ENCODE assay signal across 9 cellular contexts in genomic region chr17:68292689-68293040, GRCh38. TPM values are rescaled to one million over a fixed set of nuclear protein-coding genes. Genes with fewer than 3 reads are reported as not detected.
DNase-seq lines count a peak whose midpoint lies in the region; ATAC-seq, FAIRE-seq and TF ChIP-seq lines count a peak whose summit lies in the region.
"Had no signal": no experiment of that assay in that cellular context is flagged by ENCODE, and none has a peak within 500 bp of the region (broad histone marks: within the 10 kb centered on the region; RNA-seq: fewer than 3 reads in every experiment).

No MANE protein-coding gene starts in this region.

- TSS peak; percentile 65 for BruUV-seq in HepG2 (replicated peaks; lab: Mats Ljungman, UMichigan)

- H3K27ac ChIP-seq in HepG2 (ENCODE audit: extremely low read length, insufficient read depth, low read length): peak overlapping the region; percentile 72
- peak overlapping the region; percentile 94 for H3K27ac ChIP-seq in thymus (ENCODE audit: low read depth)

- no peak for TF ChIP-seq EP300 in HepG2 (IDR thresholded peaks at IDR 0.05; ENCODE audit: low read depth in 2 of 2, low read length in 2 of 2)
- no peak for TF ChIP-seq EP300 in HepG2 (CRISPR knock-in tag; IDR thresholded peaks at IDR 0.05; ENCODE audit: borderline replicate concordance)

- peaks cover 1% of the 10 kb centered on the region for H3K36me3 Mint-ChIP-seq in activated naive CD4-positive, alpha-beta T cell treated with anti-CD3 and anti-CD28 coated beads for 36 hours (ENCODE audit: low read depth)
- H3K36me3 Mint-ChIP-seq in activated naive CD4-positive, alpha-beta T cell treated with anti-CD3 and anti-CD28 coated beads, Interleukin-2, amount 50 U/mL, for 72 hours: peaks cover 0 to 6% of the 10 kb centered on the region in 2 donors
- H3K36me3 Mint-ChIP-seq in activated CD8-positive, alpha-beta T cell treated with anti-CD3 and anti-CD28 coated beads for 36 hours (ENCODE audit: low read depth): peaks cover 4% of the 10 kb centered on the region

- H3K4me3 Mint-ChIP-seq in activated naive CD4-positive, alpha-beta T cell treated with anti-CD3 and anti-CD28 coated beads for 36 hours: peak overlapping the region; percentile 81
- H3K4me3 Mint-ChIP-seq in activated CD8-positive, alpha-beta T cell treated with anti-CD3 and anti-CD28 coated beads for 36 hours: peak overlapping the region; percentile 94

- H3K4me3 ChIP-seq in HepG2 (replicated peaks in 1 of 3; ENCODE audit: insufficient read depth in 1 of 3, low read depth in 2 of 3, low read length in 3 of 3) (peak overlapping the region; percentile 74 to 80 (median 79)), thymus (ENCODE audit: low read length) (peak overlapping the region; percentile 74)

- FAIRE-seq in HepG2 (lab: Jason Lieb, UNC): peak; percentile 28
- FAIRE-seq: D721Med had no signal

- no peak for DNase-seq in activated naive CD4-positive, alpha-beta T cell treated with anti-CD3 and anti-CD28 coated beads for 36 hours
- no peak for DNase-seq in activated naive CD4-positive, alpha-beta T cell treated with anti-CD3 and anti-CD28 coated beads, Interleukin-2, amount 50 U/mL, for 72 hours (ENCODE audit: low spot score in 2 of 2)
- DNase-seq in activated CD8-positive, alpha-beta T cell treated with anti-CD3 and anti-CD28 coated beads for 36 hours: no peak
- DNase-seq in HepG2 (ENCODE audit: low spot score) (no peak), H4 (ENCODE audit: low spot score) (no peak), D341Med (ENCODE audit: low spot score) (no peak)

- H4K20me1 ChIP-seq in HepG2 (ENCODE audit: insufficient read depth, low read length): no peaks in the 10 kb centered on the region

- in situ Hi-C loops in HepG2 (cut with HindIII; ENCODE audit: extremely low pct_ligation_motif_present, low pct_unique_long_range_greater_than_20kb): loop anchor here (5.0 to 25.0 kb wide), 2 partner anchors 85 to 470 kb away; no protein-coding TSS in a partner anchor

- H3K27me3 Mint-ChIP-seq in activated naive CD4-positive, alpha-beta T cell treated with anti-CD3 and anti-CD28 coated beads for 36 hours (ENCODE audit: low read depth): no peaks in the 10 kb centered on the region
- no peaks in the 10 kb centered on the region for H3K27me3 Mint-ChIP-seq in activated CD8-positive, alpha-beta T cell treated with anti-CD3 and anti-CD28 coated beads for 36 hours

- no peak for ATAC-seq in activated naive CD4-positive, alpha-beta T cell treated with anti-CD3 and anti-CD28 coated beads, Interleukin-2, amount 50 U/mL, for 72 hours
- ATAC-seq in activated CD8-positive, alpha-beta T cell treated with anti-CD3 and anti-CD28 coated beads for 36 hours: no peak
- ATAC-seq in HepG2 (peak; percentile 17), HG02623 (IDR thresholded peaks at IDR 0.05; ENCODE audit: unreplicated experiment) (no peak)

- H3K9me3 ChIP-seq in HepG2 (ENCODE audit: low read length) (no peaks in the 10 kb centered on the region), thymus (ENCODE audit: control insufficient read depth) (no peaks in the 10 kb centered on the region)

- TF ChIP-seq POLR2A in HepG2 (IDR thresholded peaks at IDR 0.05; ENCODE audit: insufficient read depth in 1 of 2, low read depth in 2 of 2, low read length in 2 of 2): no peak

- POLR2A ChIA-PET in activated CD8-positive, alpha-beta T cell treated with anti-CD3 and anti-CD28 coated beads for 36 hours (lab: Charles Lee): interaction anchor here (0.9 to 4.0 kb wide), 19 partner anchors 11 to 167 kb away, joined by 3 to 31 read pairs (median 6); partner anchors contain the start of genes AMZ2 and WIPI1
- POLR2A ChIA-PET in HepG2 (lab: Yijun Ruan, JAX): interaction anchor here (0.6 to 3.0 kb wide), 12 partner anchors 10 to 165 kb away, joined by 3 to 30 read pairs (median 4); partner anchors contain the start of gene AMZ2

- peak overlapping the region; percentile 84 for H3K27ac Mint-ChIP-seq in activated naive CD4-positive, alpha-beta T cell treated with anti-CD3 and anti-CD28 coated beads for 36 hours
- peak overlapping the region in 1 of 2 donors; percentile 77 for H3K27ac Mint-ChIP-seq in activated naive CD4-positive, alpha-beta T cell treated with anti-CD3 and anti-CD28 coated beads, Interleukin-2, amount 50 U/mL, for 72 hours
- H3K27ac Mint-ChIP-seq in activated CD8-positive, alpha-beta T cell treated with anti-CD3 and anti-CD28 coated beads for 36 hours: peak overlapping the region; percentile 93

- H3K36me3 ChIP-seq in HepG2 (replicated peaks in 1 of 2; ENCODE audit: control insufficient read depth in 1 of 2, insufficient read depth in 2 of 2, low read length in 2 of 2) (no peaks in the 10 kb centered on the region), thymus (ENCODE audit: control insufficient read depth, insufficient read depth) (no peaks in the 10 kb centered on the region)

- WGBS in HepG2 (ENCODE audit: low lambda C conversion rate): 1% methylated on average over 9 of the region's 9 CpGs
- 69% methylated on average over 9 of the region's 9 CpGs for WGBS in thymus

- no peak for TF ChIP-seq CTCF in activated CD8-positive, alpha-beta T cell treated with anti-CD3 and anti-CD28 coated beads for 36 hours (IDR thresholded peaks at IDR 0.05)
- TF ChIP-seq CTCF in HepG2 (CRISPR knock-in tag; IDR thresholded peaks at IDR 0.05): no peak

- peak overlapping the region; percentile 73 for H3K9ac ChIP-seq in HepG2 (ENCODE audit: insufficient read depth, low read depth, low read length)

- H3K9me3 Mint-ChIP-seq in activated naive CD4-positive, alpha-beta T cell treated with anti-CD3 and anti-CD28 coated beads for 36 hours: no peaks in the 10 kb centered on the region
- H3K9me3 Mint-ChIP-seq in activated naive CD4-positive, alpha-beta T cell treated with anti-CD3 and anti-CD28 coated beads, Interleukin-2, amount 50 U/mL, for 72 hours: no peaks in the 10 kb centered on the region
- no peaks in the 10 kb centered on the region for H3K9me3 Mint-ChIP-seq in activated CD8-positive, alpha-beta T cell treated with anti-CD3 and anti-CD28 coated beads for 36 hours

- peaks cover 0 to 3% of the 10 kb centered on the region in 2 experiments; a peak in 1 of 5 replicates for H3K27me3 ChIP-seq in HepG2 (ENCODE audit: control insufficient read depth in 1 of 2, insufficient read depth in 2 of 2, low read length in 2 of 2)
- H3K27me3 ChIP-seq in thymus (ENCODE audit: control insufficient read depth, insufficient read depth): no peaks in the 10 kb centered on the region

- H3K4me1 Mint-ChIP-seq in activated naive CD4-positive, alpha-beta T cell treated with anti-CD3 and anti-CD28 coated beads for 36 hours (ENCODE audit: low read depth): peaks cover 60% of the 10 kb centered on the region
- peaks cover 64% of the 10 kb centered on the region for H3K4me1 Mint-ChIP-seq in activated CD8-positive, alpha-beta T cell treated with anti-CD3 and anti-CD28 coated beads for 36 hours (ENCODE audit: low read depth)

- peak overlapping the region; percentile 89 for H3K4me2 ChIP-seq in HepG2 (ENCODE audit: low read depth, low read length)

- peak overlapping the region; percentile 15 for H2AFZ ChIP-seq in HepG2 (ENCODE audit: low read length)

- peaks cover 3% of the 10 kb centered on the region for H3K79me2 ChIP-seq in HepG2 (ENCODE audit: insufficient read depth, low read length)

- no peak for TF ChIP-seq RAD21 in HepG2 (CRISPR knock-in tag; IDR thresholded peaks at IDR 0.05)

- CTCF ChIA-PET in activated naive CD4-positive, alpha-beta T cell treated with anti-CD3 and anti-CD28 coated beads for 36 hours (lab: Charles Lee): interaction anchor here (0.8 to 1.5 kb wide), 4 partner anchors 9 to 143 kb away, joined by 3 to 10 read pairs (median 4); no protein-coding TSS in a partner anchor
- CTCF ChIA-PET in activated CD8-positive, alpha-beta T cell treated with anti-CD3 and anti-CD28 coated beads for 36 hours (lab: Charles Lee): interaction anchor here (1.0 to 3.3 kb wide), 12 partner anchors 9 to 170 kb away, joined by 3 to 23 read pairs (median 4); no protein-coding TSS in a partner anchor
- CTCF ChIA-PET in HepG2 (lab: Yijun Ruan, JAX; ENCODE audit: low intra/inter-chr PET ratio, low total read pairs): interaction anchor here (1.8 kb wide), 1 partner anchor 106 kb away, joined by 9 read pairs; no protein-coding TSS in a partner anchor

- H3K4me1 ChIP-seq in HepG2 (ENCODE audit: insufficient read depth, low read length): peaks cover 60% of the 10 kb centered on the region
- peaks cover 22% of the 10 kb centered on the region for H3K4me1 ChIP-seq in thymus (ENCODE audit: control insufficient read depth, insufficient read depth, low read length)

- intact Hi-C loops in activated naive CD4-positive, alpha-beta T cell treated with anti-CD3 and anti-CD28 coated beads for 36 hours (cut with micrococcal nuclease): loop anchor here (1.0 to 10.0 kb wide), 8 partner anchors 29 to 1132 kb away; partner anchors contain the start of gene AMZ2
- intact Hi-C loops in activated CD8-positive, alpha-beta T cell treated with anti-CD3 and anti-CD28 coated beads for 36 hours (cut with micrococcal nuclease): loop anchor here (5.0 to 10.0 kb wide), 2 partner anchors 65 to 142 kb away; no protein-coding TSS in a partner anchor
- intact Hi-C loops in HepG2 (cut with micrococcal nuclease; ENCODE audit: unreplicated experiment): loop anchor here (1.0 to 2.0 kb wide), 2 partner anchors 86 to 107 kb away; no protein-coding TSS in a partner anchor

RNA-seq across cellular contexts. Expression of gene ARSG, which starts 1.4 kb away (rescaled TPM):
- total RNA-seq in activated naive CD4-positive, alpha-beta T cell treated with anti-CD3 and anti-CD28 coated beads for 36 hours: 10 to 100 TPM in 1 of 2 experiments, 1 to 10 TPM in 1; 9.0 to 10.5 TPM
- 10 to 100 TPM in 1 of 2 donors, 1 to 10 TPM in 1; 1.8 to 12.1 TPM for total RNA-seq in activated naive CD4-positive, alpha-beta T cell treated with anti-CD3 and anti-CD28 coated beads, Interleukin-2, amount 50 U/mL, for 72 hours
- total RNA-seq in activated CD8-positive, alpha-beta T cell treated with anti-CD3 and anti-CD28 coated beads for 36 hours: 1 to 10 TPM; 7.2 to 8.4 TPM
- 3.7 and 4.1 TPM in 2 replicates for total RNA-seq in HepG2 (2016; rRNA removed; fragmentation: Illumina TruSeq; extraction: Trizol)
- 10.0 and 10.5 TPM in 2 replicates for total RNA-seq in HepG2 (2016; cell fraction: cytosol; rRNA removed; fragmentation: Illumina TruSeq; extraction: Trizol; ENCODE audit: low read depth)
- 2.8 and 4.2 TPM in 2 replicates for total RNA-seq in HepG2 (2016; cell fraction: insoluble cytoplasmic fraction; rRNA removed; fragmentation: Illumina TruSeq; extraction: Trizol)
- 8.1 and 9.2 TPM in 2 replicates for total RNA-seq in HepG2 (2016; cell fraction: membrane; rRNA removed; fragmentation: Illumina TruSeq; extraction: Trizol)
- total RNA-seq in HepG2 (2016; cell fraction: nucleus; rRNA removed; fragmentation: Illumina TruSeq; extraction: Trizol): 4.0 and 4.3 TPM in 2 replicates
- polyA plus RNA-seq in HepG2 (2011; rRNA removed) (15.2 and 15.9 TPM in 2 replicates), thymus (2.6 TPM)
- 11.5 and 13.0 TPM in 2 replicates for polyA plus RNA-seq in HepG2 (2011; cell fraction: cytosol; rRNA removed)
- polyA plus RNA-seq in HepG2 (2011; cell fraction: nucleus; rRNA removed): 26.9 and 29.6 TPM in 2 replicates
- 7.0 and 8.7 TPM in 2 replicates for polyA plus RNA-seq in HepG2 (2012)
- polyA plus RNA-seq in HepG2 (2016; cell fraction: cytosol; fragmentation: Illumina TruSeq; extraction: Trizol; ENCODE audit: low read depth): 3.0 and 5.3 TPM in 2 replicates
- polyA plus RNA-seq in HepG2 (2016; cell fraction: insoluble cytoplasmic fraction; fragmentation: Illumina TruSeq; extraction: Trizol; ENCODE audit: low read depth): 2.2 and 2.8 TPM in 2 replicates
- 3.9 and 4.3 TPM in 2 replicates for polyA plus RNA-seq in HepG2 (2016; cell fraction: membrane; fragmentation: Illumina TruSeq; extraction: Trizol; ENCODE audit: low read depth)
- 4.4 and 5.4 TPM in 2 replicates for polyA plus RNA-seq in HepG2 (2016; cell fraction: nucleus; fragmentation: Illumina TruSeq; extraction: Trizol; ENCODE audit: insufficient read depth, low read depth)
- 45.9 and 48.0 TPM in 2 replicates for polyA minus RNA-seq in HepG2 (2011; rRNA and poly(A)+ RNA removed; ENCODE audit: low replicate concordance)
- 8.9 and 10.0 TPM in 2 replicates for polyA minus RNA-seq in HepG2 (2011; cell fraction: cytosol; rRNA and poly(A)+ RNA removed)
- polyA minus RNA-seq in HepG2 (2011; cell fraction: nucleus; rRNA and poly(A)+ RNA removed): 38.7 and 40.7 TPM in 2 replicates
- total RNA-seq in H4 (2014; rRNA removed; shearing (Covaris generic)): 1.3 and 5.9 TPM in 2 replicates

RNA-seq across cellular contexts. Expression of gene SLC16A6, which starts 1.7 kb away (rescaled TPM):
- 1 to 10 TPM in 1 of 2 experiments, under 1 TPM in 1; 0.96 to 1.1 TPM for total RNA-seq in activated naive CD4-positive, alpha-beta T cell treated with anti-CD3 and anti-CD28 coated beads for 36 hours
- total RNA-seq in activated naive CD4-positive, alpha-beta T cell treated with anti-CD3 and anti-CD28 coated beads, Interleukin-2, amount 50 U/mL, for 72 hours: 1 to 10 TPM in 1 of 2 donors, under 1 TPM in 1; 0.39 to 2.4 TPM
- 1 to 10 TPM; 2.3 to 2.8 TPM for total RNA-seq in activated CD8-positive, alpha-beta T cell treated with anti-CD3 and anti-CD28 coated beads for 36 hours
- total RNA-seq in HepG2 (2016; rRNA removed; fragmentation: Illumina TruSeq; extraction: Trizol): 0.67 and 1.1 TPM in 2 replicates
- 0.51 TPM in 1 of 2 replicates, not detected in the other for total RNA-seq in HepG2 (2016; cell fraction: cytosol; rRNA removed; fragmentation: Illumina TruSeq; extraction: Trizol; ENCODE audit: low read depth)
- total RNA-seq in HepG2 (2016; cell fraction: insoluble cytoplasmic fraction; rRNA removed; fragmentation: Illumina TruSeq; extraction: Trizol): 1.1 and 1.3 TPM in 2 replicates
- 0.53 and 0.69 TPM in 2 replicates for total RNA-seq in HepG2 (2016; cell fraction: membrane; rRNA removed; fragmentation: Illumina TruSeq; extraction: Trizol)
- total RNA-seq in HepG2 (2016; cell fraction: nucleus; rRNA removed; fragmentation: Illumina TruSeq; extraction: Trizol): 1.1 and 1.6 TPM in 2 replicates
- polyA plus RNA-seq in HepG2 (2011; rRNA removed) (27.2 and 44.7 TPM in 2 replicates), thymus (2.4 TPM)
- polyA plus RNA-seq in HepG2 (2011; cell fraction: cytosol; rRNA removed): 33.2 and 35.3 TPM in 2 replicates
- polyA plus RNA-seq in HepG2 (2011; cell fraction: nucleus; rRNA removed): 13.0 and 13.3 TPM in 2 replicates
- 5.7 and 9.7 TPM in 2 replicates for polyA plus RNA-seq in HepG2 (2012)
- polyA plus RNA-seq in HepG2 (2016; cell fraction: cytosol; fragmentation: Illumina TruSeq; extraction: Trizol; ENCODE audit: low read depth): 0.05 and 0.06 TPM in 2 replicates
- polyA plus RNA-seq in HepG2 (2016; cell fraction: insoluble cytoplasmic fraction; fragmentation: Illumina TruSeq; extraction: Trizol; ENCODE audit: low read depth): 0.59 and 0.61 TPM in 2 replicates
- polyA plus RNA-seq in HepG2 (2016; cell fraction: membrane; fragmentation: Illumina TruSeq; extraction: Trizol; ENCODE audit: low read depth): 0.28 and 0.40 TPM in 2 replicates
- polyA plus RNA-seq in HepG2 (2016; cell fraction: nucleus; fragmentation: Illumina TruSeq; extraction: Trizol; ENCODE audit: insufficient read depth, low read depth): 1.5 TPM in 2 replicates
- 137 and 162 TPM in 2 replicates for polyA minus RNA-seq in HepG2 (2011; rRNA and poly(A)+ RNA removed; ENCODE audit: low replicate concordance)
- polyA minus RNA-seq in HepG2 (2011; cell fraction: cytosol; rRNA and poly(A)+ RNA removed): 56.6 and 65.6 TPM in 2 replicates
- polyA minus RNA-seq in HepG2 (2011; cell fraction: nucleus; rRNA and poly(A)+ RNA removed): 28.5 and 31.0 TPM in 2 replicates
- 1.2 and 2.7 TPM in 2 replicates for total RNA-seq in H4 (2014; rRNA removed; shearing (Covaris generic))

RNA-seq across cellular contexts. Expression of gene AMZ2, which starts 44.8 kb away (rescaled TPM):
- total RNA-seq in activated naive CD4-positive, alpha-beta T cell treated with anti-CD3 and anti-CD28 coated beads for 36 hours: 100 to 1,000 TPM; 190 to 195 TPM
- 100 to 1,000 TPM; 106 to 113 TPM for total RNA-seq in activated naive CD4-positive, alpha-beta T cell treated with anti-CD3 and anti-CD28 coated beads, Interleukin-2, amount 50 U/mL, for 72 hours
- total RNA-seq in activated CD8-positive, alpha-beta T cell treated with anti-CD3 and anti-CD28 coated beads for 36 hours: 100 to 1,000 TPM; 132 to 141 TPM
- total RNA-seq in HepG2 (2016; rRNA removed; fragmentation: Illumina TruSeq; extraction: Trizol): 86.9 and 99.9 TPM in 2 replicates
- total RNA-seq in HepG2 (2016; cell fraction: cytosol; rRNA removed; fragmentation: Illumina TruSeq; extraction: Trizol; ENCODE audit: low read depth): 152 and 160 TPM in 2 replicates
- 81.8 and 92.5 TPM in 2 replicates for total RNA-seq in HepG2 (2016; cell fraction: insoluble cytoplasmic fraction; rRNA removed; fragmentation: Illumina TruSeq; extraction: Trizol)
- total RNA-seq in HepG2 (2016; cell fraction: membrane; rRNA removed; fragmentation: Illumina TruSeq; extraction: Trizol): 189 and 196 TPM in 2 replicates
- 37.7 and 40.8 TPM in 2 replicates for total RNA-seq in HepG2 (2016; cell fraction: nucleus; rRNA removed; fragmentation: Illumina TruSeq; extraction: Trizol)
- polyA plus RNA-seq in HepG2 (2011; rRNA removed) (66.7 and 90.2 TPM in 2 replicates), thymus (112 TPM)
- 51.3 and 62.4 TPM in 2 replicates for polyA plus RNA-seq in HepG2 (2011; cell fraction: cytosol; rRNA removed)
- polyA plus RNA-seq in HepG2 (2011; cell fraction: nucleus; rRNA removed): 58.4 and 64.2 TPM in 2 replicates
- 53.5 and 72.8 TPM in 2 replicates for polyA plus RNA-seq in HepG2 (2012)
- 179 and 214 TPM in 2 replicates for polyA plus RNA-seq in HepG2 (2016; cell fraction: cytosol; fragmentation: Illumina TruSeq; extraction: Trizol; ENCODE audit: low read depth)
- polyA plus RNA-seq in HepG2 (2016; cell fraction: insoluble cytoplasmic fraction; fragmentation: Illumina TruSeq; extraction: Trizol; ENCODE audit: low read depth): 114 TPM in 2 replicates
- 217 and 242 TPM in 2 replicates for polyA plus RNA-seq in HepG2 (2016; cell fraction: membrane; fragmentation: Illumina TruSeq; extraction: Trizol; ENCODE audit: low read depth)
- polyA plus RNA-seq in HepG2 (2016; cell fraction: nucleus; fragmentation: Illumina TruSeq; extraction: Trizol; ENCODE audit: insufficient read depth, low read depth): 90.4 and 92.9 TPM in 2 replicates
- 28.1 and 28.3 TPM in 2 replicates for polyA minus RNA-seq in HepG2 (2011; rRNA and poly(A)+ RNA removed; ENCODE audit: low replicate concordance)
- 24.0 and 24.3 TPM in 2 replicates for polyA minus RNA-seq in HepG2 (2011; cell fraction: cytosol; rRNA and poly(A)+ RNA removed)
- 21.6 and 25.6 TPM in 2 replicates for polyA minus RNA-seq in HepG2 (2011; cell fraction: nucleus; rRNA and poly(A)+ RNA removed)
- 180 and 190 TPM in 2 replicates for total RNA-seq in H4 (2014; rRNA removed; shearing (Covaris generic))
